ENCODE assay signal across 31 cellular contexts in the genomic region with DNA sequence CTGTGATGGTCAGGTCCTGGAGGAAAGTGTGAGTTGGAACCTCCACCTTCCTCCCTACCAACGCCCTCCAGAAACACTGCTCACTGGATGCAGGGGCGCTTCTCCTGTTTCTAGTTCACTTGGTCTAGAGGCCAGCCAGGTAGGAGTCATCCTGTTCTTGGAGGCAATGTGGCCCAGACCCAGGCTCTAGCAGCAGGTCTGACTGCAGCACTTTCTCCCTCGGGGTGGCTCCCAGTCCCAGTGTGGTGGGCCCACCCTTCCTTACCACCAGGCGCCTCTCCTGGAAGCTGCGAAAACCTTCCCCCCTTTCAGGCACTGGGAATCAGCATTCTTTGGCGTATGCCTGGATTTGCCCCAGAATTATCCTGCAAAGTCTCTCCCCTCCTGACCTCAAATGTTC.
"Had no signal": no experiment of that assay in that cellular context is flagged by ENCODE, and none has a peak within 500 bp of the region (broad histone marks: within the 10 kb centered on the region; RNA-seq: fewer than 3 reads in every experiment).

No MANE protein-coding gene starts in this region.

- H3K36me3 Mint-ChIP-seq: activated CD4-positive, alpha-beta memory T cell treated with anti-CD3 and anti-CD28 coated beads for 36 hours; activated naive CD4-positive, alpha-beta T cell treated with anti-CD3 and anti-CD28 coated beads, Interleukin-2, amount 50 U/mL, for 72 hours had no signal

- H3K27me3 Mint-ChIP-seq: activated CD4-positive, alpha-beta memory T cell treated with anti-CD3 and anti-CD28 coated beads for 36 hours had no signal

- H3K9ac ChIP-seq: KMS-11, SK-N-SH had no signal

- DNase-seq: activated CD4-positive, alpha-beta memory T cell treated with anti-CD3 and anti-CD28 coated beads for 36 hours; activated CD4-positive, alpha-beta T cell treated with anti-CD3 and anti-CD28 coated beads for 4 hours; activated CD4-positive, alpha-beta T cell treated with anti-CD3 and anti-CD28 coated beads, Interleukin-2, amount 50 U/mL, for 1 hour; activated CD4-positive, CD25-positive, alpha-beta regulatory T cell treated with anti-CD3 and anti-CD28 coated beads, Interleukin-2, amount 50 U/mL, for 72 hours; activated CD8-positive, alpha-beta memory T cell treated with anti-CD3 and anti-CD28 coated beads, Interleukin-2, amount 50 U/mL, for 4 hours; activated gamma-delta T cell treated with Interleukin-2 at 50 U/mL for 16 hours; activated naive CD4-positive, alpha-beta T cell treated with anti-CD3 and anti-CD28 coated beads for 36 hours; activated T-cell treated with anti-CD3 and anti-CD28 coated beads for 4 hours; activated T-cell treated with anti-CD3 and anti-CD28 coated beads, Interleukin-2, amount 50 U/mL, for 4 hours; adrenal gland; body of pancreas; central memory CD4-positive, alpha-beta T cell; MM.1S; NCI-H1092 treated with DMSO at 0.1 percent for 48 hours; NCI-H1417 treated with DMSO at 0.1 percent for 48 hours; NCI-H187 treated with DMSO at 0.1 percent for 48 hours; NCI-H2081; NCI-H345; NCI-H524 treated with DMSO at 0.1 percent for 48 hours; NK-92 treated with Interleukin-12 subunit alpha and Interleukin-12 subunit beta, amount 100 ng/mL, for 24 hours; PC-3; Peyer's patch; RPMI8226; SHP77 treated with DMSO at 0.1 percent for 48 hours; SK-N-SH had no signal

- H3K27me3 ChIP-seq: adrenal gland, body of pancreas, Peyer's patch, SJSA1 had no signal

- ATAC-seq: activated naive CD4-positive, alpha-beta T cell treated with anti-CD3 and anti-CD28 coated beads, Interleukin-2, amount 50 U/mL, for 72 hours; activated T-cell treated with anti-CD3 and anti-CD28 coated beads, Interleukin-2, amount 50 U/mL, for 4 hours; body of pancreas; PC-3 had no signal

- H3K4me1 ChIP-seq: adrenal gland, Peyer's patch, SJSA1 had no signal

- H3K9me3 Mint-ChIP-seq: activated CD4-positive, alpha-beta memory T cell treated with anti-CD3 and anti-CD28 coated beads for 36 hours; activated naive CD4-positive, alpha-beta T cell treated with anti-CD3 and anti-CD28 coated beads for 36 hours; activated naive CD4-positive, alpha-beta T cell treated with anti-CD3 and anti-CD28 coated beads, Interleukin-2, amount 50 U/mL, for 72 hours; activated T-cell treated with anti-CD3 and anti-CD28 coated beads, Interleukin-2, amount 50 U/mL, for 4 hours; activated T-helper 1 cell treated with anti-CD3 and anti-CD28 coated beads, Interleukin-12 subunit alpha, Interleukin-12 subunit beta, Interleukin-2, Interleukin-4 antibody, amounts not matched to agents 30 ng/mL and 10 ng/mL and 1 ng/mL, durations not matched to agents 14 hours and 24 hours and 36 hours; T-helper 1 cell treated with Interleukin-12 subunit alpha and Interleukin-12 subunit beta and Interleukin-4 antibody, amounts not matched to agents 30 μg/mL and 1 μg/mL, for 36 hours; T-helper 2 cell treated with Interferon-gamma antibody and Interleukin-4, amounts not matched to agents 5 μg/mL and 100 μg/mL, for 36 hours had no signal

- H3K4me3 ChIP-seq: adrenal gland, body of pancreas, Peyer's patch, SJSA1 had no signal

- H3K9me3 ChIP-seq: adrenal gland, body of pancreas, Peyer's patch, SJSA1, SK-N-SH had no signal

- H3K4me3 Mint-ChIP-seq: activated CD4-positive, alpha-beta memory T cell treated with anti-CD3 and anti-CD28 coated beads for 36 hours; activated naive CD4-positive, alpha-beta T cell treated with anti-CD3 and anti-CD28 coated beads for 36 hours; activated T-cell treated with anti-CD3 and anti-CD28 coated beads, Interleukin-2, amount 50 U/mL, for 4 hours; activated T-helper 1 cell treated with anti-CD3 and anti-CD28 coated beads, Interleukin-12 subunit alpha, Interleukin-12 subunit beta, Interleukin-2, Interleukin-4 antibody, amounts not matched to agents 30 ng/mL and 10 ng/mL and 1 ng/mL, durations not matched to agents 14 hours and 24 hours and 36 hours; T-helper 1 cell treated with Interleukin-12 subunit alpha and Interleukin-12 subunit beta and Interleukin-4 antibody, amounts not matched to agents 30 μg/mL and 1 μg/mL, for 36 hours; T-helper 2 cell treated with Interferon-gamma antibody and Interleukin-4, amounts not matched to agents 5 μg/mL and 100 μg/mL, for 36 hours had no signal

- H3K4me2 ChIP-seq: KMS-11, SK-N-SH had no signal

- H3K27ac Mint-ChIP-seq: activated CD4-positive, alpha-beta memory T cell treated with anti-CD3 and anti-CD28 coated beads for 36 hours; activated naive CD4-positive, alpha-beta T cell treated with anti-CD3 and anti-CD28 coated beads for 36 hours; activated naive CD4-positive, alpha-beta T cell treated with anti-CD3 and anti-CD28 coated beads, Interleukin-2, amount 50 U/mL, for 72 hours; activated T-helper 1 cell treated with anti-CD3 and anti-CD28 coated beads, Interleukin-12 subunit alpha, Interleukin-12 subunit beta, Interleukin-2, Interleukin-4 antibody, amounts not matched to agents 30 ng/mL and 10 ng/mL and 1 ng/mL, durations not matched to agents 14 hours and 24 hours and 36 hours; T-helper 1 cell treated with Interleukin-12 subunit alpha and Interleukin-12 subunit beta and Interleukin-4 antibody, amounts not matched to agents 30 μg/mL and 1 μg/mL, for 36 hours; T-helper 2 cell treated with Interferon-gamma antibody and Interleukin-4, amounts not matched to agents 5 μg/mL and 100 μg/mL, for 36 hours had no signal

- H3K27ac ChIP-seq: adrenal gland, body of pancreas, KMS-11, Peyer's patch, SJSA1 had no signal

- H3K36me3 ChIP-seq: adrenal gland, Peyer's patch, SJSA1 had no signal
